In the genomic region with DNA sequence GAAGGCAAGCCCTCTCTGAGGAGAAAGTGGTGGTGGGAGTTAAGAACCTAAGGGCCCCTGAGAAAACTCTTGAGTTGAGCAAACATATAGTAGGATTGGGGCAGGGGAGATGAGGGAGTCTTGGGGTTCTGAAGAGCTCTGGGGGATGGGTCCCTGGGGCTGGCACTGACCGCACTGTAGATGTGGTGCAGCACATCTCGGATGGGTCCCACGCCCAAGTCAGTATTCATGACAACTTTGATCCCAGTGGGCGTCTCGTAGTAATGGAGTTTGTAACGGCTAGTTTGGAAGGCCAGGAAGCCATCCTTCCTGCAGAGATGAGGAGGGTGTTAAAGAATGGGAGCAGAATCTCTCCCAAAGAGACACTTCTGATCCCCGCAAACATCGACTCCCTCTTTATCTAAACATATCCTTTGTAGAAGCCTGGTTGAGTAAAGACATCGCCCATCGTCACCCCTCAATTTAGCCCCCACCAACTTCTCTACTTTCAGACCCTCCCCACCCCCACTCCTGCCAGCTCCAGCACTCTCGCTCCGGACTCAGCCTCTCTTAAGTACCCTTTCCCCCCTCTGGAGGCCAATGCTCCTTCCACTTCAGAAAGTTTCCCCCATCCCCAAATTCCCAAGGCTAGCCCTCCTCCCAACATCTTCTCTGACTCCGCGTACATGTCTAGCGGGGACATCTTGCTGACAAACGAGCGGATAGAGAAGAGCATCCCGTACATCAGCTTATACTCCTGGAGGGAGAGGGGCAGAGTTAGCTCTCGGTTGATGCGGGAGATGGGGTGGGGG, we compare ENCODE assay signal across 8 cellular contexts. TPM values are rescaled to one million over a fixed set of nuclear protein-coding genes. Genes with fewer than 3 reads are reported as not detected.
DNase-seq lines count a peak whose midpoint lies in the region; ATAC-seq lines count a peak whose summit lies in the region.

No MANE protein-coding gene starts in this region.

- H3K9ac ChIP-seq in subcutaneous abdominal adipose tissue (ENCODE audit: low read length in 5 of 5), result peak overlapping the region; percentile 48 to 83 (median 72)

- CTCF ChIA-PET in activated CD4-positive, alpha-beta T cell treated with anti-CD3 and anti-CD28 coated beads for 36 hours (lab: Charles Lee), result interaction anchor here (0.5 to 7.0 kb wide), 9 partner anchors 10 to 130 kb away, joined by 3 to 58 read pairs (median 5); partner anchors contain the start of gene RNF227

- H3K4me3 ChIP-seq in subcutaneous abdominal adipose tissue (ENCODE audit: low read depth in 1 of 5, low read length in 5 of 5), result peak overlapping the region; percentile 72 to 97 (median 82)

- POLR2A ChIA-PET in activated CD4-positive, alpha-beta T cell treated with anti-CD3 and anti-CD28 coated beads for 36 hours (lab: Charles Lee), result interaction anchor here (0.6 to 4.1 kb wide), 10 partner anchors 10 to 446 kb away, joined by 3 to 25 read pairs (median 5); partner anchors contain the start of genes KDM6B, NAA38, RNF227 and TP53

- H3K27me3 Mint-ChIP-seq in activated CD4-positive, alpha-beta T cell treated with anti-CD3 and anti-CD28 coated beads for 36 hours, result no peaks in the 10 kb centered on the region
- no peaks in the 10 kb centered on the region for H3K27me3 Mint-ChIP-seq in activated T-helper 2 cell treated with anti-CD3 and anti-CD28 coated beads, Interferon-gamma antibody, Interleukin-2, Interleukin-4, amounts not matched to agents 10 μg/mL and 5 μg/mL and 100 μg/mL, durations not matched to agents 14 hours and 24 hours and 36 hours (ENCODE audit: low read depth)
- peaks cover 2 to 10% (median 5%) of the 10 kb centered on the region in 3 donors for H3K27me3 Mint-ChIP-seq in immature natural killer cell (ENCODE audit: low read depth in 3 of 3)

- peak overlapping the region; percentile 96 for H3K27ac Mint-ChIP-seq in activated CD4-positive, alpha-beta T cell treated with anti-CD3 and anti-CD28 coated beads for 36 hours
- peak overlapping the region; percentile 99 for H3K27ac Mint-ChIP-seq in activated T-helper 2 cell treated with anti-CD3 and anti-CD28 coated beads, Interferon-gamma antibody, Interleukin-2, Interleukin-4, amounts not matched to agents 10 μg/mL and 5 μg/mL and 100 μg/mL, durations not matched to agents 14 hours and 24 hours and 36 hours
- H3K27ac Mint-ChIP-seq in immature natural killer cell, result peak overlapping the region; percentile 96 to 98 (median 97)

- ATAC-seq in activated CD4-positive, alpha-beta T cell treated with anti-CD3 and anti-CD28 coated beads for 36 hours, result no peak
- ATAC-seq in GM18867 (IDR thresholded peaks at IDR 0.05; ENCODE audit: unreplicated experiment), result no peak
- ATAC-seq in GM21825 (IDR thresholded peaks at IDR 0.05; ENCODE audit: unreplicated experiment), result no peak
- no peak for ATAC-seq in HG02981 (IDR thresholded peaks at IDR 0.05; ENCODE audit: unreplicated experiment)

- intact Hi-C loops in activated CD4-positive, alpha-beta T cell treated with anti-CD3 and anti-CD28 coated beads for 36 hours (cut with DNase I, micrococcal nuclease), result loop anchor here in 1 of 2 experiments (1.0 to 5.0 kb wide), 5 partner anchors 9 to 679 kb away; partner anchors contain the start of genes CTDNEP1, ELP5, KRABD2 and MPDU1
- intact Hi-C loops in activated T-helper 2 cell treated with anti-CD3 and anti-CD28 coated beads, Interferon-gamma antibody, Interleukin-2, Interleukin-4, amounts not matched to agents 10 μg/mL and 5 μg/mL and 100 μg/mL, durations not matched to agents 14 hours and 24 hours and 36 hours (cut with micrococcal nuclease), result loop anchor here (1.0 to 5.0 kb wide), 2 partner anchors 9 to 89 kb away; no protein-coding TSS in a partner anchor

- H3K9me3 ChIP-seq in subcutaneous abdominal adipose tissue (ENCODE audit: control insufficient read depth in 5 of 5, low read length in 5 of 5), result no peaks in the 10 kb centered on the region

- H3K27me3 ChIP-seq in subcutaneous abdominal adipose tissue (ENCODE audit: control insufficient read depth in 5 of 5, insufficient read depth in 4 of 5, low read length in 5 of 5), result peaks cover 0 to 5% (median 0%) of the 10 kb centered on the region in 5 donors

- H3K4me3 Mint-ChIP-seq in activated CD4-positive, alpha-beta T cell treated with anti-CD3 and anti-CD28 coated beads for 36 hours, result peak overlapping the region; percentile 95
- peak overlapping the region; percentile 97 for H3K4me3 Mint-ChIP-seq in activated T-helper 2 cell treated with anti-CD3 and anti-CD28 coated beads, Interferon-gamma antibody, Interleukin-2, Interleukin-4, amounts not matched to agents 10 μg/mL and 5 μg/mL and 100 μg/mL, durations not matched to agents 14 hours and 24 hours and 36 hours (ENCODE audit: low read depth)
- H3K4me3 Mint-ChIP-seq in immature natural killer cell, result peak overlapping the region; percentile 95 to 97 (median 95)

- no peaks in the 10 kb centered on the region for H3K9me3 Mint-ChIP-seq in activated CD4-positive, alpha-beta T cell treated with anti-CD3 and anti-CD28 coated beads for 36 hours (ENCODE audit: low read depth)
- no peaks in the 10 kb centered on the region for H3K9me3 Mint-ChIP-seq in activated T-helper 2 cell treated with anti-CD3 and anti-CD28 coated beads, Interferon-gamma antibody, Interleukin-2, Interleukin-4, amounts not matched to agents 10 μg/mL and 5 μg/mL and 100 μg/mL, durations not matched to agents 14 hours and 24 hours and 36 hours
- H3K9me3 Mint-ChIP-seq in immature natural killer cell, result no peaks in the 10 kb centered on the region

- DNase-seq in activated CD4-positive, alpha-beta T cell treated with anti-CD3 and anti-CD28 coated beads for 36 hours, result peak; percentile 30
- DNase-seq in activated CD4-positive, alpha-beta T cell treated with anti-CD3 and anti-CD28 coated beads for 48 hours, result no peak
- DNase-seq in activated T-helper 2 cell treated with anti-CD3 and anti-CD28 coated beads, Interferon-gamma antibody, Interleukin-2, Interleukin-4, amounts not matched to agents 10 μg/mL and 5 μg/mL and 100 μg/mL, durations not matched to agents 14 hours and 24 hours and 36 hours (ENCODE audit: low spot score), result no peak
- no peak for DNase-seq in immature natural killer cell

- peaks cover 26% of the 10 kb centered on the region for H3K36me3 Mint-ChIP-seq in activated CD4-positive, alpha-beta T cell treated with anti-CD3 and anti-CD28 coated beads for 36 hours (ENCODE audit: low read depth)
- H3K36me3 Mint-ChIP-seq in activated T-helper 2 cell treated with anti-CD3 and anti-CD28 coated beads, Interferon-gamma antibody, Interleukin-2, Interleukin-4, amounts not matched to agents 10 μg/mL and 5 μg/mL and 100 μg/mL, durations not matched to agents 14 hours and 24 hours and 36 hours (ENCODE audit: low read depth), result peaks cover 24% of the 10 kb centered on the region
- H3K36me3 Mint-ChIP-seq in immature natural killer cell, result peaks cover 0 to 9% (median 6%) of the 10 kb centered on the region in 3 donors

- H3K36me3 ChIP-seq in subcutaneous abdominal adipose tissue (ENCODE audit: control insufficient read depth in 5 of 5, insufficient read depth in 5 of 5, low read length in 5 of 5), result peaks cover 4 to 20% (median 11%) of the 10 kb centered on the region in 5 donors

- H3K27ac ChIP-seq in subcutaneous abdominal adipose tissue (ENCODE audit: low read depth, low read length), result peak overlapping the region; percentile 62

- H3K4me1 ChIP-seq in subcutaneous abdominal adipose tissue (ENCODE audit: control insufficient read depth in 5 of 5, insufficient read depth in 5 of 5, low read length in 5 of 5), result peaks cover 4 to 32% (median 28%) of the 10 kb centered on the region in 5 donors

- H3K4me1 Mint-ChIP-seq in activated CD4-positive, alpha-beta T cell treated with anti-CD3 and anti-CD28 coated beads for 36 hours, result peaks cover 42% of the 10 kb centered on the region
- peaks cover 36% of the 10 kb centered on the region for H3K4me1 Mint-ChIP-seq in activated T-helper 2 cell treated with anti-CD3 and anti-CD28 coated beads, Interferon-gamma antibody, Interleukin-2, Interleukin-4, amounts not matched to agents 10 μg/mL and 5 μg/mL and 100 μg/mL, durations not matched to agents 14 hours and 24 hours and 36 hours (ENCODE audit: low read depth)
- H3K4me1 Mint-ChIP-seq in immature natural killer cell, result peaks cover 41 to 50% of the 10 kb centered on the region in 2 donors

RNA-seq across cellular contexts. Expression of gene TRAPPC1, which starts 0.7 kb away (rescaled TPM):
- total RNA-seq in activated CD4-positive, alpha-beta T cell treated with anti-CD3 and anti-CD28 coated beads for 36 hours, result 100 to 1,000 TPM; 166 to 169 TPM
- 156 and 190 TPM in 2 replicates for total RNA-seq in activated T-helper 2 cell treated with anti-CD3 and anti-CD28 coated beads, Interferon-gamma antibody, Interleukin-2, Interleukin-4, amounts not matched to agents 10 μg/mL and 5 μg/mL and 100 μg/mL, durations not matched to agents 14 hours and 24 hours and 36 hours
- 100 to 1,000 TPM; 233 to 379 (median 288) TPM for polyA plus RNA-seq in immature natural killer cell

RNA-seq across cellular contexts. Expression of gene CNTROB, which starts 1.0 kb away (rescaled TPM):
- total RNA-seq in activated CD4-positive, alpha-beta T cell treated with anti-CD3 and anti-CD28 coated beads for 36 hours, result 10 to 100 TPM; 53.0 to 80.5 TPM
- total RNA-seq in activated T-helper 2 cell treated with anti-CD3 and anti-CD28 coated beads, Interferon-gamma antibody, Interleukin-2, Interleukin-4, amounts not matched to agents 10 μg/mL and 5 μg/mL and 100 μg/mL, durations not matched to agents 14 hours and 24 hours and 36 hours, result 60.0 and 60.3 TPM in 2 replicates
- 10 to 100 TPM in 1 of 3 donors, 1 to 10 TPM in 2; 1.8 to 14.4 (median 8.3) TPM for polyA plus RNA-seq in immature natural killer cell

RNA-seq across cellular contexts. Expression of gene KCNAB3, which starts 1.4 kb away (rescaled TPM):
- total RNA-seq in activated CD4-positive, alpha-beta T cell treated with anti-CD3 and anti-CD28 coated beads for 36 hours, result 1 to 10 TPM; 6.6 to 8.3 TPM
- 9.9 and 11.3 TPM in 2 replicates for total RNA-seq in activated T-helper 2 cell treated with anti-CD3 and anti-CD28 coated beads, Interferon-gamma antibody, Interleukin-2, Interleukin-4, amounts not matched to agents 10 μg/mL and 5 μg/mL and 100 μg/mL, durations not matched to agents 14 hours and 24 hours and 36 hours
- under 1 TPM in 2 of 3 donors, not detected in 1; 0.15 to 0.26 TPM for polyA plus RNA-seq in immature natural killer cell

RNA-seq across cellular contexts. Expression of gene RNF227, which starts 14.9 kb away (rescaled TPM):
- 1 to 10 TPM; 3.8 to 5.6 TPM for total RNA-seq in activated CD4-positive, alpha-beta T cell treated with anti-CD3 and anti-CD28 coated beads for 36 hours
- total RNA-seq in activated T-helper 2 cell treated with anti-CD3 and anti-CD28 coated beads, Interferon-gamma antibody, Interleukin-2, Interleukin-4, amounts not matched to agents 10 μg/mL and 5 μg/mL and 100 μg/mL, durations not matched to agents 14 hours and 24 hours and 36 hours, result 4.8 and 5.0 TPM in 2 replicates
- polyA plus RNA-seq in immature natural killer cell, result 1 to 10 TPM; 1.9 to 3.3 (median 2.7) TPM

RNA-seq across cellular contexts. Expression of gene CHD3, which starts 42.4 kb away (rescaled TPM):
- 100 to 1,000 TPM; 145 to 161 TPM for total RNA-seq in activated CD4-positive, alpha-beta T cell treated with anti-CD3 and anti-CD28 coated beads for 36 hours
- 158 and 164 TPM in 2 replicates for total RNA-seq in activated T-helper 2 cell treated with anti-CD3 and anti-CD28 coated beads, Interferon-gamma antibody, Interleukin-2, Interleukin-4, amounts not matched to agents 10 μg/mL and 5 μg/mL and 100 μg/mL, durations not matched to agents 14 hours and 24 hours and 36 hours
- 10 to 100 TPM in 1 of 3 donors, 1 to 10 TPM in 1, under 1 TPM in 1; 0.72 to 19.6 (median 3.5) TPM for polyA plus RNA-seq in immature natural killer cell
